ENCODE assay signal across 26 cellular contexts in genomic region chr4:86315579-86315978, GRCh38. TPM values are rescaled to one million over a fixed set of nuclear protein-coding genes. Genes with fewer than 3 reads are reported as not detected.
"Had no signal": no experiment of that assay in that cellular context is flagged by ENCODE, and none has a peak within 500 bp of the region (broad histone marks: within the 10 kb centered on the region; RNA-seq: fewer than 3 reads in every experiment).

No MANE protein-coding gene starts in this region.

- H2AFZ ChIP-seq: hepatocyte had no signal

- H3K27me3 ChIP-seq: colonic mucosa, dorsolateral prefrontal cortex, esophagus muscularis mucosa, esophagus squamous epithelium, foreskin keratinocyte, gastrocnemius medialis, gastroesophageal sphincter, heart left ventricle, heart right ventricle, hepatocyte had no signal

- DNase-seq: colonic mucosa; cortex of kidney; dermis blood vessel endothelial cell; dorsolateral prefrontal cortex; effector CD4-positive, alpha-beta T cell; effector CD8-positive, alpha-beta T cell; effector memory CD4-positive, alpha-beta T cell; effector memory CD8-positive, alpha-beta T cell; endodermal cell; erythroblast; esophagus squamous epithelium; foreskin fibroblast; foreskin keratinocyte; foreskin melanocyte; gastrocnemius medialis; glutamatergic neuron; head of caudate nucleus; heart left ventricle; heart right ventricle had no signal

- ATAC-seq: effector memory CD8-positive, alpha-beta T cell; esophagus mucosa; foreskin keratinocyte; gastrocnemius medialis; gastroesophageal sphincter; heart left ventricle; heart right ventricle had no signal

- H3K4me3 ChIP-seq: colonic mucosa, coronary artery, dorsolateral prefrontal cortex, esophagus muscularis mucosa, esophagus squamous epithelium, gastrocnemius medialis, gastroesophageal sphincter, heart left ventricle, heart right ventricle, hepatocyte had no signal

- H3K79me2 ChIP-seq: hepatocyte had no signal

- H3K9me3 ChIP-seq: colonic mucosa, esophagus muscularis mucosa, esophagus squamous epithelium, gastrocnemius medialis, gastroesophageal sphincter, heart left ventricle, heart right ventricle had no signal

- H3K27ac ChIP-seq: colonic mucosa, coronary artery, dorsolateral prefrontal cortex, epithelial cell of prostate, esophagus muscularis mucosa, esophagus squamous epithelium, foreskin keratinocyte, gastrocnemius medialis, gastroesophageal sphincter, heart left ventricle, heart right ventricle, hepatocyte had no signal

- H3K36me3 ChIP-seq: colonic mucosa, esophagus muscularis mucosa, esophagus squamous epithelium, gastrocnemius medialis, gastroesophageal sphincter, heart left ventricle, heart right ventricle had no signal

- FAIRE-seq: endothelial cell of umbilical vein had no signal

- H3K4me2 ChIP-seq: hepatocyte had no signal

- H3K4me1 ChIP-seq: colonic mucosa, esophagus muscularis mucosa, esophagus squamous epithelium, gastrocnemius medialis, gastroesophageal sphincter, heart left ventricle, heart right ventricle had no signal

RNA-seq across cellular contexts. Expression of gene MAPK10, which starts 44.3 kb away (rescaled TPM):
- total RNA-seq: endothelial cell of umbilical vein had no signal
